ENCODE assay signal across 21 cellular contexts in genomic region chr13:24092108-24092507, GRCh38.
"Had no signal": no experiment of that assay in that cellular context is flagged by ENCODE, and none has a peak within 500 bp of the region (broad histone marks: within the 10 kb centered on the region; RNA-seq: fewer than 3 reads in every experiment).

No MANE protein-coding gene starts in this region.

- H3K9me3 ChIP-seq: esophagus squamous epithelium had no signal

- H3K27me3 ChIP-seq: dorsolateral prefrontal cortex had no signal

- ATAC-seq: activated CD8-positive, alpha-beta T cell treated with anti-CD3 and anti-CD28 coated beads, Interleukin-2, amount 10 ng/mL, durations not matched to agents 7 days and 5 days; effector memory CD8-positive, alpha-beta T cell; left lobe of liver; natural killer cell treated with Interleukin-12 subunit alpha and Interleukin-12 subunit beta and Interleukin-15 and Interleukin-18, amount 100 ng/mL, for 72 hours; stimulated activated naive B cell treated with anti-CD40 and anti-IgM and Interleukin-4, amounts not matched to agents 10 μg/mL and 1 μg/mL and 100 μg/mL, for 72 hours had no signal

- DNase-seq: activated CD4-positive, alpha-beta T cell treated with anti-CD3 and anti-CD28 coated beads, Interleukin-2, amount 50 U/mL, for 1 hour; activated CD4-positive, CD25-positive, alpha-beta regulatory T cell treated with anti-CD3 and anti-CD28 coated beads, Interleukin-2, amount 50 U/mL, for 72 hours; activated CD8-positive, alpha-beta T cell treated with anti-CD3 and anti-CD28 coated beads, Interleukin-2, amount 10 ng/mL, durations not matched to agents 7 days and 5 days; activated gamma-delta T cell; aorta; central memory CD4-positive, alpha-beta T cell; dorsolateral prefrontal cortex; effector memory CD8-positive, alpha-beta T cell; esophagus squamous epithelium; kidney; nucleus accumbens; posterior cingulate gyrus; stimulated activated CD4-positive, alpha-beta T cell treated with anti-CD3 and anti-CD28 coated beads, Interleukin-2, amount 100 ng/mL, for 48 hours; stimulated activated CD8-positive, alpha-beta memory T cell treated with anti-CD3 and anti-CD28 coated beads, Interleukin-4, amount 100 ng/mL, for 48 hours; stimulated activated naive B cell treated with anti-CD40 and anti-IgM and Interleukin-4, amounts not matched to agents 10 μg/mL and 1 μg/mL and 100 μg/mL, for 72 hours; T-helper 1 cell; WERI-Rb-1 had no signal

- H3K4me3 ChIP-seq: dorsolateral prefrontal cortex, esophagus squamous epithelium had no signal

- H3K27ac ChIP-seq: esophagus squamous epithelium, WERI-Rb-1 had no signal

- FAIRE-seq: colon, kidney, TTC549 had no signal

- H3K36me3 ChIP-seq: esophagus squamous epithelium, WERI-Rb-1 had no signal
